8 cellular contexts compared by ENCODE assay signal in the genomic region with DNA sequence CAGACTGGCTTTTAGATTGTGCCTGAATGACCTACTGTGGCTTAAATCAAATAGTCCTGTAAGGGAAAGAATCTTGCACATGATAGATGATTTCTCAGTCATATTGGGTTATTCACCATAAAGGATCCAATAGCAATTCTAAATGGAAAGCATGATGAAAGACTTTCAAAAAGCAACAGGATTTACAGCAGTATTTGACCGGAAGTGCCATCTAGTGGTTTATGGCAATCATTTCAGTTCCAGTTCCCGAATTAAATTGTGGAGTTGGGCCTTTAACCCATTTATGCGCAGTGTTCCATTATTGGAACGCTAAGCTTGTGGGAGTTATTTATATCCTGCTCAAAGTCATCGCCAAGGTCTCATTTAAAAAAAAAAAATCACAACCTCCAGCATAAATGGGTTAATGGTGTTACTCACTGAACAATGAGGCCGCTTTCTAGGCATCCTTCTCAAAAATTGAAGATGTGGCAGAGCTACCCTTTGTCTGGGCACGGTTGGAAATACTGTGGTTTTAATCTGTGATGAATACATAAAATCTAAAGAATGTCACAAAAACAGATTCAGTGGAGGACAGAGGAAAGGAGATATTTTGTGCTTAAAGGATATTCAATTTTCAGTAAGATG.
DNase-seq lines count a peak whose midpoint lies in the region; ATAC-seq and TF ChIP-seq lines count a peak whose summit lies in the region.

No MANE protein-coding gene starts in this region.

- H3K18ac ChIP-seq in mesenchymal stem cell (ENCODE audit: low read depth in 1 of 2, low read length in 2 of 2) = no peak overlapping the region

- H3K9me3 Mint-ChIP-seq in GM23338 = no peaks in the 10 kb centered on the region

- H3K36me3 ChIP-seq in GM23338 (ENCODE audit: insufficient read depth) (no peaks in the 10 kb centered on the region), mesenchymal stem cell (ENCODE audit: control insufficient read depth in 1 of 2, insufficient read depth in 2 of 2, low read depth in 1 of 2, low read length in 2 of 2) (peaks cover 0 to 47% of the 10 kb centered on the region in 2 experiments)

- no peak overlapping the region for H2BK15ac ChIP-seq in mesenchymal stem cell (ENCODE audit: low read depth, poor library complexity, severe bottlenecking)

- no peak overlapping the region for H3K4me2 ChIP-seq in GM23338
- H3K4me2 ChIP-seq in mesenchymal stem cell (ENCODE audit: low read length, poor library complexity, severe bottlenecking) = no peak overlapping the region

- H3K4me3 ChIP-seq in GM23338 (no peak overlapping the region), mesenchymal stem cell (ENCODE audit: insufficient read depth in 1 of 2, low read depth in 1 of 2, low read length in 2 of 2) (no peak overlapping the region)

- H2BK120ac ChIP-seq in mesenchymal stem cell (ENCODE audit: low read depth, low read length) = no peak overlapping the region

- H3K4me1 Mint-ChIP-seq in GM23338 = no peaks in the 10 kb centered on the region; the same call in 2 of the 3 replicates

- 81% methylated on average over 7 of the region's 7 CpGs for whole genome bisulfite sequencing in mesenchymal stem cell

- H3K27ac ChIP-seq in GM23338 (ENCODE audit: low read depth) = no peak overlapping the region
- H3K27ac ChIP-seq in mesenchymal stem cell (ENCODE audit: low read length, poor library complexity, severe bottlenecking) = no peak overlapping the region

- no peak overlapping the region for H2AFZ ChIP-seq in GM23338
- no peak overlapping the region for H2AFZ ChIP-seq in mesenchymal stem cell (ENCODE audit: low read depth, low read length)

- no peaks in the 10 kb centered on the region for H3K27me3 Mint-ChIP-seq in GM23338 (ENCODE audit: insufficient read depth, low read depth, poor library complexity)

- no peaks in the 10 kb centered on the region for H3K27me3 ChIP-seq in GM23338 (ENCODE audit: insufficient read depth)
- H3K27me3 ChIP-seq in mesenchymal stem cell (ENCODE audit: control insufficient read depth in 1 of 2, insufficient read depth in 1 of 2, low read length in 2 of 2) = no peaks in the 10 kb centered on the region

- no peak overlapping the region for H4K8ac ChIP-seq in mesenchymal stem cell (ENCODE audit: low read length)

- H3K9ac ChIP-seq in mesenchymal stem cell (ENCODE audit: low read length) = peak overlapping the region; percentile 42

- no peaks in the 10 kb centered on the region for H3K9me3 ChIP-seq in mesenchymal stem cell (ENCODE audit: control insufficient read depth, low read length)

- no peak overlapping the region for H2BK12ac ChIP-seq in mesenchymal stem cell (ENCODE audit: low read length in 2 of 2)

- no peak overlapping the region for H3K27ac Mint-ChIP-seq in GM23338

- no peak for ATAC-seq in GM23338
- ATAC-seq in HG03280 (IDR thresholded peaks at IDR 0.05; ENCODE audit: unreplicated experiment) = no peak

- peak; percentile 62 for TF ChIP-seq CTCF in AG09319 (IDR thresholded peaks at IDR 0.05; ENCODE audit: low read depth, low read length)
- TF ChIP-seq CTCF in GM23338 (conservative IDR thresholded peaks at IDR 0.05; ENCODE audit: low read depth in 2 of 2) = peak; percentile 67 to 77

- no peak overlapping the region for H2BK5ac ChIP-seq in mesenchymal stem cell (ENCODE audit: low read depth, low read length, poor library complexity, severe bottlenecking)

- no peak overlapping the region for H4K91ac ChIP-seq in mesenchymal stem cell (ENCODE audit: low read length)

- peaks cover 10% of the 10 kb centered on the region for H3K79me1 ChIP-seq in mesenchymal stem cell (replicated peaks; ENCODE audit: low read length, poor library complexity, severe bottlenecking)

- no peak overlapping the region for H3K14ac ChIP-seq in mesenchymal stem cell (ENCODE audit: low read length in 2 of 2)

- H3F3A ChIP-seq in GM23338 (replicated peaks; ENCODE audit: low read depth) = no peaks in the 10 kb centered on the region

- no peak overlapping the region for H2AK5ac ChIP-seq in mesenchymal stem cell (ENCODE audit: low read length, severe bottlenecking)

- H3K36me3 Mint-ChIP-seq in GM23338 (ENCODE audit: low read depth) = no peaks in the 10 kb centered on the region; the same call in 2 of the 3 replicates

- peak; percentile 49 for DNase-seq in AG09319 (ENCODE audit: extremely low read depth, low read depth)
- peak; percentile 65 for DNase-seq in GM23338 (ENCODE audit: low spot score)
- peak; percentile 3 to 71 for DNase-seq in NOMO-1 (lab: John Stamatoyannopoulos, UW; ENCODE audit: unreplicated experiment in 2 of 2)
- DNase-seq in dermis blood vessel endothelial cell = peak; percentile 70
- peak; percentile 74 for DNase-seq in mesenchymal stem cell
- DNase-seq in HuH-7.5 (ENCODE audit: low spot score) = no peak
- DNase-seq in COR-L47 (lab: John Stamatoyannopoulos, UW) = no peak

- no peaks in the 10 kb centered on the region for H3K9me2 ChIP-seq in GM23338 (ENCODE audit: insufficient read depth)

- H3K4me1 ChIP-seq in GM23338 (ENCODE audit: insufficient read depth) = no peaks in the 10 kb centered on the region
- no peaks in the 10 kb centered on the region for H3K4me1 ChIP-seq in mesenchymal stem cell (ENCODE audit: control insufficient read depth, insufficient read depth, low read depth, low read length)

- H4K20me1 ChIP-seq in GM23338 (replicated peaks; ENCODE audit: insufficient read depth) = no peaks in the 10 kb centered on the region

- no peaks in the 10 kb centered on the region for H3K79me2 ChIP-seq in GM23338 (replicated peaks; ENCODE audit: insufficient read depth)

- H3K4ac ChIP-seq in mesenchymal stem cell (ENCODE audit: low read depth in 1 of 2, low read length in 2 of 2) = no peak overlapping the region

- no peak overlapping the region for H3K4me3 Mint-ChIP-seq in GM23338

- no peak overlapping the region for H3K23ac ChIP-seq in mesenchymal stem cell (ENCODE audit: low read length in 2 of 2)

TF ChIP-seq in GM23338, 12 proteins besides CTCF, POLR2A, EP300 and RAD21 (continues in another document):
- TF ChIP-seq POLR2AphosphoS5 (IDR thresholded peaks at IDR 0.05; ENCODE audit: low read depth) = no peak
- TF ChIP-seq EZH2phosphoT487 (IDR thresholded peaks at IDR 0.05; ENCODE audit: unreplicated experiment) = no peak
- TF ChIP-seq STAT1 (IDR thresholded peaks at IDR 0.05; ENCODE audit: unreplicated experiment) = no peak
- TF ChIP-seq, protein P1, sequence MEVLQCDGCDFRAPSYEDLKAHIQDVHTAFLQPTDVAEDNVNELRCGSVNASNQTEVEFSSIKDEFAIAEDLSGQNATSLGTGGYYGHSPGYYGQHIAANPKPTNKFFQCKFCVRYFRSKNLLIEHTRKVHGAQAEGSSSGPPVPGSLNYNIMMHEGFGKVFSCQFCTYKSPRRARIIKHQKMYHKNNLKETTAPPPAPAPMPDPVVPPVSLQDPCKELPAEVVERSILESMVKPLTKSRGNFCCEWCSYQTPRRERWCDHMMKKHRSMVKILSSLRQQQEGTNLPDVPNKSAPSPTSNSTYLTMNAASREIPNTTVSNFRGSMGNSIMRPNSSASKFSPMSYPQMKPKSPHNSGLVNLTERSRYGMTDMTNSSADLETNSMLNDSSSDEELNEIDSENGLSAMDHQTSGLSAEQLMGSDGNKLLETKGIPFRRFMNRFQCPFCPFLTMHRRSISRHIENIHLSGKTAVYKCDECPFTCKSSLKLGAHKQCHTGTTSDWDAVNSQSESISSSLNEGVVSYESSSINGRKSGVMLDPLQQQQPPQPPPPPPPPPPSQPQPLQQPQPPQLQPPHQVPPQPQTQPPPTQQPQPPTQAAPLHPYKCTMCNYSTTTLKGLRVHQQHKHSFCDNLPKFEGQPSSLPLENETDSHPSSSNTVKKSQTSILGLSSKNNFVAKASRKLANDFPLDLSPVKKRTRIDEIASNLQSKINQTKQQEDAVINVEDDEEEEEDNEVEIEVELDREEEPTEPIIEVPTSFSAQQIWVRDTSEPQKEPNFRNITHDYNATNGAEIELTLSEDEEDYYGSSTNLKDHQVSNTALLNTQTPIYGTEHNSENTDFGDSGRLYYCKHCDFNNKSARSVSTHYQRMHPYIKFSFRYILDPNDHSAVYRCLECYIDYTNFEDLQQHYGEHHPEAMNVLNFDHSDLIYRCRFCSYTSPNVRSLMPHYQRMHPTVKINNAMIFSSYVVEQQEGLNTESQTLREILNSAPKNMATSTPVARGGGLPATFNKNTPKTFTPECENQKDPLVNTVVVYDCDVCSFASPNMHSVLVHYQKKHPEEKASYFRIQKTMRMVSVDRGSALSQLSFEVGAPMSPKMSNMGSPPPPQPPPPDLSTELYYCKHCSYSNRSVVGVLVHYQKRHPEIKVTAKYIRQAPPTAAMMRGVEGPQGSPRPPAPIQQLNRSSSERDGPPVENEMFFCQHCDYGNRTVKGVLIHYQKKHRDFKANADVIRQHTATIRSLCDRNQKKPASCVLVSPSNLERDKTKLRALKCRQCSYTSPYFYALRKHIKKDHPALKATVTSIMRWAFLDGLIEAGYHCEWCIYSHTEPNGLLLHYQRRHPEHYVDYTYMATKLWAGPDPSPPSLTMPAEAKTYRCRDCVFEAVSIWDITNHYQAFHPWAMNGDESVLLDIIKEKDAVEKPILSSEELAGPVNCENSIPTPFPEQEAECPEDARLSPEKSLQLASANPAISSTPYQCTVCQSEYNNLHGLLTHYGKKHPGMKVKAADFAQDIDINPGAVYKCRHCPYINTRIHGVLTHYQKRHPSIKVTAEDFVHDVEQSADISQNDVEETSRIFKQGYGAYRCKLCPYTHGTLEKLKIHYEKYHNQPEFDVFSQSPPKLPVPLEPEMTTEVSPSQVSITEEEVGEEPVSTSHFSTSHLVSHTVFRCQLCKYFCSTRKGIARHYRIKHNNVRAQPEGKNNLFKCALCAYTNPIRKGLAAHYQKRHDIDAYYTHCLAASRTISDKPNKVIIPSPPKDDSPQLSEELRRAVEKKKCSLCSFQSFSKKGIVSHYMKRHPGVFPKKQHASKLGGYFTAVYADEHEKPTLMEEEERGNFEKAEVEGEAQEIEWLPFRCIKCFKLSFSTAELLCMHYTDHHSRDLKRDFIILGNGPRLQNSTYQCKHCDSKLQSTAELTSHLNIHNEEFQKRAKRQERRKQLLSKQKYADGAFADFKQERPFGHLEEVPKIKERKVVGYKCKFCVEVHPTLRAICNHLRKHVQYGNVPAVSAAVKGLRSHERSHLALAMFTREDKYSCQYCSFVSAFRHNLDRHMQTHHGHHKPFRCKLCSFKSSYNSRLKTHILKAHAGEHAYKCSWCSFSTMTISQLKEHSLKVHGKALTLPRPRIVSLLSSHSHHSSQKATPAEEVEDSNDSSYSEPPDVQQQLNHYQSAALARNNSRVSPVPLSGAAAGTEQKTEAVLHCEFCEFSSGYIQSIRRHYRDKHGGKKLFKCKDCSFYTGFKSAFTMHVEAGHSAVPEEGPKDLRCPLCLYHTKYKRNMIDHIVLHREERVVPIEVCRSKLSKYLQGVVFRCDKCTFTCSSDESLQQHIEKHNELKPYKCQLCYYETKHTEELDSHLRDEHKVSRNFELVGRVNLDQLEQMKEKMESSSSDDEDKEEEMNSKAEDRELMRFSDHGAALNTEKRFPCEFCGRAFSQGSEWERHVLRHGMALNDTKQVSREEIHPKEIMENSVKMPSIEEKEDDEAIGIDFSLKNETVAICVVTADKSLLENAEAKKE (CRISPR knock-in tag; IDR thresholded peaks at IDR 0.05) = no peak
- TF ChIP-seq ZNF114 (CRISPR knock-in tag; IDR thresholded peaks at IDR 0.05) = no peak

Comparison
In these comparisons a context has a peak if more than half of its experiments do, and no peak if none do; other contexts are left out.
1. DNase-seq: peak in AG09319 (single experiment), GM23338 (single experiment), NOMO-1 (2 of 2), dermis blood vessel endothelial cell (single experiment) and mesenchymal stem cell (single experiment); none in HuH-7.5 (single experiment) and COR-L47 (single experiment).